In the genomic region with DNA sequence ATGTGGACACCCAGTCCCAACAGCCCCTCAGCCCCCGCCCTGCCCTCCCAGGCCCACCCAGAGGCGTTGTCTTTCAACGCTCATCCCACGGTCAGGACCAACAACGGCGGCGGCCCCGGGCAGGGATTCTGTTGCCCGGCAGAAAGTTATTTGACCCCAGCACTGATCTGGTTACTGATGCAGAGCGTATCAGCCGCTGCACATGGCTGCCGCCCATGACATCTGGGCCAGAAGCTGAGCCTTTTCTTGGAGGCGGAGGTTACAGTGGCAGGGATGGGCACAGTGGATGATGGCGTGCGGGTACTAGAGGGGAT, we compare ENCODE assay signal across 20 cellular contexts.
"Had no signal": no experiment of that assay in that cellular context is flagged by ENCODE, and none has a peak within 500 bp of the region (broad histone marks: within the 10 kb centered on the region; RNA-seq: fewer than 3 reads in every experiment).

No MANE protein-coding gene starts in this region.

- H3K27me3 ChIP-seq: SJSA1 had no signal

- H3K4me3 ChIP-seq: SJSA1 had no signal

- ATAC-seq: activated CD8-positive, alpha-beta T cell treated with anti-CD3 and anti-CD28 coated beads, Interleukin-2, amount 10 ng/mL, durations not matched to agents 7 days and 5 days; SK-N-SH treated with all-trans-retinoic acid at 6 μM for 48 hours; WTC11 had no signal

- DNase-seq: activated CD4-positive, alpha-beta T cell treated with anti-CD3 and anti-CD28 coated beads for 48 hours; activated CD4-positive, alpha-beta T cell treated with anti-CD3 and anti-CD28 coated beads, Interleukin-2, amount 50 U/mL, for 4 hours; activated CD4-positive, CD25-positive, alpha-beta regulatory T cell treated with anti-CD3 and anti-CD28 coated beads, Interleukin-2, amount 50 U/mL, for 72 hours; activated CD8-positive, alpha-beta memory T cell treated with anti-CD3 and anti-CD28 coated beads, Interleukin-2, amount 50 U/mL, for 48 hours; activated CD8-positive, alpha-beta T cell treated with anti-CD3 and anti-CD28 coated beads, Interleukin-2, amount 10 ng/mL, durations not matched to agents 7 days and 5 days; activated naive CD4-positive, alpha-beta T cell; activated T-cell treated with anti-CD3 and anti-CD28 coated beads, Interleukin-2, amount 50 U/mL, for 1 hour; aorta; NCI-H1092; NCI-H1417; NCI-H2029; NCI-H345; NCI-H510A; NCI-H526 treated with DMSO at 0.1 percent for 48 hours; NCI-H82; SW 1271 had no signal

- H3K27ac ChIP-seq: KMS-11, SJSA1 had no signal

- H3K9me3 ChIP-seq: SJSA1 had no signal

- H3K36me3 ChIP-seq: SJSA1 had no signal

- H3K9ac ChIP-seq: KMS-11 had no signal

- H3K4me2 ChIP-seq: KMS-11 had no signal

- H3K4me1 ChIP-seq: SJSA1 had no signal
